1 cellular context compared by ENCODE assay signal in the genomic region with DNA sequence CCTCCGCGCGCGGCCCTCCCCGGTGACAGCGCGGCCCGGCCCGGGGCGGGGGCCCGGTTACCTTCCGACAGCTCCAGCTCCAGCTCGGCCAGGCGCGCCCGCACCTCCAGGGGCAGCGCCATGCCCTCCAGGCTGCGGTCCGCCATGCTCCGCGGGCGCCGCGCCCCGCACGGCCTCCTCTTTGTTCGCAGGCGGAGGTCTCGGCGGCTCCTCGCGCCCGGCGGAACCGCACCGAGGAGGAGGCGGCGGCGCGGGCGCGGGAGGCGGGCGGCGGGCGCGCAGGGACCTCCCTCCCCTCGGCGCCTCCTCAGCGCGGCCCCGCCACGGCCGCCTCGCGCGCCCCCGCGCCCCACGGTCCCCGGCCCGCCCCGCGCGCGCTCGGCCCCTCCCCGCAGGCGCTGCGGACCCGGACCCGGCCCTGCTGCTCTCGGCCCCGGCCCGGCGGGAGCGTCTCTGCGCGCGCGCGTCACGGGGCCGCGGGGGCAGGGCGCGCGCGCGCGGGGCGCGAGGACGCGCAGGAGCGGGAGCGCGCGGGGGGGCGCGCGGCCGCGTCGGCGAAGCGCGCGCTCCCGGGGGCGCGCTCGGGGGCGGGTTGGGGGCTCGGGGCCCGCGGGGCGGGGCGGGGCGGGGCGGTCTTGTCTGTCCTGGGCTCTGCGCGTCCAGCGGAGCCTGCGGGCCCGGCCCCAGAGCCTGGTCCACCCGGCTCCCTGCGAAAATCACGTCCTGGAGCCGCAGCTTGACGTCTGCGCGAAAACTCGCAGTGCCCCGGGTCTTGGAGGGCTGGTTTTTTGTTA.
TF ChIP-seq lines count a peak whose summit lies in the region.

A gene with protein sequence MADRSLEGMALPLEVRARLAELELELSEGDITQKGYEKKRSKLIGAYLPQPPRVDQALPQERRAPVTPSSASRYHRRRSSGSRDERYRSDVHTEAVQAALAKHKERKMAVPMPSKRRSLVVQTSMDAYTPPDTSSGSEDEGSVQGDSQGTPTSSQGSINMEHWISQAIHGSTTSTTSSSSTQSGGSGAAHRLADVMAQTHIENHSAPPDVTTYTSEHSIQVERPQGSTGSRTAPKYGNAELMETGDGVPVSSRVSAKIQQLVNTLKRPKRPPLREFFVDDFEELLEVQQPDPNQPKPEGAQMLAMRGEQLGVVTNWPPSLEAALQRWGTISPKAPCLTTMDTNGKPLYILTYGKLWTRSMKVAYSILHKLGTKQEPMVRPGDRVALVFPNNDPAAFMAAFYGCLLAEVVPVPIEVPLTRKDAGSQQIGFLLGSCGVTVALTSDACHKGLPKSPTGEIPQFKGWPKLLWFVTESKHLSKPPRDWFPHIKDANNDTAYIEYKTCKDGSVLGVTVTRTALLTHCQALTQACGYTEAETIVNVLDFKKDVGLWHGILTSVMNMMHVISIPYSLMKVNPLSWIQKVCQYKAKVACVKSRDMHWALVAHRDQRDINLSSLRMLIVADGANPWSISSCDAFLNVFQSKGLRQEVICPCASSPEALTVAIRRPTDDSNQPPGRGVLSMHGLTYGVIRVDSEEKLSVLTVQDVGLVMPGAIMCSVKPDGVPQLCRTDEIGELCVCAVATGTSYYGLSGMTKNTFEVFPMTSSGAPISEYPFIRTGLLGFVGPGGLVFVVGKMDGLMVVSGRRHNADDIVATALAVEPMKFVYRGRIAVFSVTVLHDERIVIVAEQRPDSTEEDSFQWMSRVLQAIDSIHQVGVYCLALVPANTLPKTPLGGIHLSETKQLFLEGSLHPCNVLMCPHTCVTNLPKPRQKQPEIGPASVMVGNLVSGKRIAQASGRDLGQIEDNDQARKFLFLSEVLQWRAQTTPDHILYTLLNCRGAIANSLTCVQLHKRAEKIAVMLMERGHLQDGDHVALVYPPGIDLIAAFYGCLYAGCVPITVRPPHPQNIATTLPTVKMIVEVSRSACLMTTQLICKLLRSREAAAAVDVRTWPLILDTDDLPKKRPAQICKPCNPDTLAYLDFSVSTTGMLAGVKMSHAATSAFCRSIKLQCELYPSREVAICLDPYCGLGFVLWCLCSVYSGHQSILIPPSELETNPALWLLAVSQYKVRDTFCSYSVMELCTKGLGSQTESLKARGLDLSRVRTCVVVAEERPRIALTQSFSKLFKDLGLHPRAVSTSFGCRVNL (N-terminal part only) (minus strand): TSS at position 236 of the 794 bp plus-strand sequence. CDS start 90 bp downstream, at position 146.

TF ChIP-seq in endothelial cell of umbilical vein, 7 proteins besides CTCF, POLR2A, EP300 and RAD21 (continued from another document):
- TF ChIP-seq, protein P1, sequence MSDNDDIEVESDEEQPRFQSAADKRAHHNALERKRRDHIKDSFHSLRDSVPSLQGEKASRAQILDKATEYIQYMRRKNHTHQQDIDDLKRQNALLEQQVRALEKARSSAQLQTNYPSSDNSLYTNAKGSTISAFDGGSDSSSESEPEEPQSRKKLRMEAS (IDR thresholded peaks at IDR 0.05; ENCODE audit: insufficient read depth, insufficient read length), result no peak
- TF ChIP-seq MYC (IDR thresholded peaks at IDR 0.05; ENCODE audit: low read depth, low read length), result no peak
- no peak for TF ChIP-seq GATA2 (IDR thresholded peaks at IDR 0.05; ENCODE audit: insufficient read depth, insufficient read length, low read depth, low read length)
- TF ChIP-seq FOS (IDR thresholded peaks at IDR 0.05; ENCODE audit: borderline replicate concordance, insufficient read depth, low read length), result no peak
TF ChIP-seq in endothelial cell of umbilical vein: peak in this region for 0.
